Comparison of ENCODE assay signal across 8 cellular contexts in the genomic region with DNA sequence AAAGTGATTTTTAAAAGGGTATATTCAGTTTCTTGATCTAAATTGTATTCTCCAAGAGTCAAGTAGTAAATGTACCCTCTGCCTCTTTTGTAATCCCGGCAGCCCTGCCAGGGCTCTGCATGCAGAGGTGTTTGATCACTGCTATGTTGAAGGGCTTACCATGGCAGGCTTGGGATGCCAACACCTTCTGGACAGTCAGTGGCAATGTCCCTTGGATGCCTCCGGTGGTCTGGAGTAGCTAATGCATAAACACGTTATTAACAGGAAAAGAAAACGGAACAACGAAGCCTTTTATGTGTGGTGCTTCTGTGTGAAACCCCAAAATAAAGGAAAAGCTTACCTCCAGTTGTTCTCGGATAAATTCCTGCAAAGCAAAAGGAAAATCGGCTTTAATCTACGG. TPM values are rescaled to one million over a fixed set of nuclear protein-coding genes. Genes with fewer than 3 reads are reported as not detected.
DNase-seq lines count a peak whose midpoint lies in the region; ATAC-seq and TF ChIP-seq lines count a peak whose summit lies in the region.

No MANE protein-coding gene starts in this region.

- H3K9me3 ChIP-seq in HCT116 (ENCODE audit: control insufficient read depth in 1 of 2, insufficient read depth in 1 of 2, low read depth in 1 of 2, low read length in 2 of 2) (no peaks in the 10 kb centered on the region), adrenal gland (replicated peaks in 1 of 3) (no peaks in the 10 kb centered on the region)

- RAD21 ChIA-PET in HCT116 (lab: Charles Lee; ENCODE audit: low non-redundant PET in 1 of 2, low total read pairs in 2 of 2, uncharacterized antibody in 2 of 2, unreplicated experiment in 2 of 2), result interaction anchor here in 1 of 2 experiments (1.0 kb wide), 1 partner anchor 66 kb away, joined by 3 read pairs; no protein-coding TSS in a partner anchor

- no peak overlapping the region for H2AFZ ChIP-seq in HCT116 (ENCODE audit: low read depth, low read length, poor library complexity, severe bottlenecking)

- POLR2A ChIA-PET in HCT116 (lab: Charles Lee), result no interaction called here

- TF ChIP-seq RAD21 in HCT116 (IDR thresholded peaks at IDR 0.05; ENCODE audit: low read depth), result no peak

- no peaks in the 10 kb centered on the region for H4K20me1 ChIP-seq in HCT116 (ENCODE audit: insufficient read depth)

- DNase-seq in CD1c-positive myeloid dendritic cell (ENCODE audit: extremely low spot score) (peak; percentile 12), HCT116 (ENCODE audit: low read depth, low spot score) (no peak), adrenal gland (peak in 4 of 7 donors; percentile 24 to 66 (median 30)), iPS-NIHi7 (ENCODE audit: extremely low spot score) (peak; percentile 61), NCI-H187 treated with DMSO at 0.1 percent for 48 hours (lab: John Stamatoyannopoulos, UW) (no peak), substantia nigra (lab: John Stamatoyannopoulos, UW) (no peak), epidermal melanocyte (ENCODE audit: insufficient read length, low spot score) (no peak)

- H3K27ac ChIP-seq in HCT116 (ENCODE audit: low read depth, low read length) (no peak overlapping the region), adrenal gland (peak overlapping the region in 1 of 5 donors; percentile 46), substantia nigra (ENCODE audit: low read depth, low read length, poor library complexity, severe bottlenecking) (no peak overlapping the region)

- H3K4me2 ChIP-seq in HCT116 (ENCODE audit: low read length), result no peak overlapping the region

- H3K4me1 ChIP-seq in HCT116 (ENCODE audit: control insufficient read depth in 1 of 2, insufficient read depth in 2 of 2, low read length in 2 of 2) (no peaks in the 10 kb centered on the region), adrenal gland (replicated peaks in 1 of 2) (peaks cover 0 to 14% of the 10 kb centered on the region in 2 donors)

- H3K79me2 ChIP-seq in HCT116 (ENCODE audit: insufficient read depth, low read length), result no peaks in the 10 kb centered on the region

- H3K9ac ChIP-seq in HCT116 (ENCODE audit: low read length), result no peak overlapping the region

- ATAC-seq in HCT116, result peak; percentile 93
- ATAC-seq in activated CD4-positive, CD25-positive, alpha-beta regulatory T cell treated with anti-CD3 and anti-CD28 coated beads, Interleukin-2, amount 50 U/mL, for 24 hours, result no peak

- H3K27me3 ChIP-seq in HCT116 (ENCODE audit: insufficient read depth, low read length) (no peaks in the 10 kb centered on the region), adrenal gland (no peaks in the 10 kb centered on the region)

- TF ChIP-seq CTCF in HCT116 (IDR thresholded peaks at IDR 0.05 in 2 of 3, conservative IDR thresholded peaks at IDR 0.05 in 1 of 3; ENCODE audit: borderline replicate concordance in 1 of 3, insufficient read depth in 1 of 3, low read depth in 2 of 3, low read length in 2 of 3) (peak; percentile 8 to 66 (median 65); a peak in 5 of 6 replicates), adrenal gland (IDR thresholded peaks at IDR 0.05) (peak in 4 of 6 experiments; percentile 11 to 39 (median 22))

- no peaks in the 10 kb centered on the region for H3K9me2 ChIP-seq in HCT116 (ENCODE audit: insufficient read depth)

- intact Hi-C loops in HCT116 (cut with micrococcal nuclease) (no loop called here), adrenal gland (cut with DNase I) (no loop called here)

- WGBS in adrenal gland, 4 donors, result 74 to 82% (median 75%) methylated on average over 8 of the region's 8 CpGs

- TF ChIP-seq POLR2A in HCT116 (IDR thresholded peaks at IDR 0.05; ENCODE audit: borderline replicate concordance, extremely low read depth, insufficient read depth, insufficient read length) (no peak), adrenal gland (IDR thresholded peaks at IDR 0.05) (no peak)

- H3K36me3 ChIP-seq in HCT116 (ENCODE audit: control insufficient read depth in 1 of 2, insufficient read depth in 2 of 2, low read length in 2 of 2) (peaks cover 11% of the 10 kb centered on the region in 2 experiments; a peak in 3 of 4 replicates), adrenal gland (replicated peaks in 1 of 2) (peaks cover 0 to 47% of the 10 kb centered on the region in 2 donors)

- BruUV-seq in HCT116 (replicated peaks; lab: Mats Ljungman, UMichigan), result no TSS peak

- CTCF ChIA-PET in HCT116 (lab: Charles Lee), result interaction anchor here (0.6 to 1.4 kb wide), 4 partner anchors 9 to 161 kb away, joined by 4 to 7 read pairs (median 5); no protein-coding TSS in a partner anchor

- H3K4me3 ChIP-seq in HCT116 (replicated peaks in 1 of 2; ENCODE audit: low read depth in 1 of 2, low read length in 2 of 2) (no peak overlapping the region), adrenal gland (no peak overlapping the region)

TF ChIP-seq in HCT116, 20 proteins besides CTCF, POLR2A, EP300 and RAD21:
- TF ChIP-seq SP1 (IDR thresholded peaks at IDR 0.05; ENCODE audit: low read depth) (no peak), CEBPB (IDR thresholded peaks at IDR 0.05; ENCODE audit: low read depth) (no peak)
- TF ChIP-seq, protein P1, sequence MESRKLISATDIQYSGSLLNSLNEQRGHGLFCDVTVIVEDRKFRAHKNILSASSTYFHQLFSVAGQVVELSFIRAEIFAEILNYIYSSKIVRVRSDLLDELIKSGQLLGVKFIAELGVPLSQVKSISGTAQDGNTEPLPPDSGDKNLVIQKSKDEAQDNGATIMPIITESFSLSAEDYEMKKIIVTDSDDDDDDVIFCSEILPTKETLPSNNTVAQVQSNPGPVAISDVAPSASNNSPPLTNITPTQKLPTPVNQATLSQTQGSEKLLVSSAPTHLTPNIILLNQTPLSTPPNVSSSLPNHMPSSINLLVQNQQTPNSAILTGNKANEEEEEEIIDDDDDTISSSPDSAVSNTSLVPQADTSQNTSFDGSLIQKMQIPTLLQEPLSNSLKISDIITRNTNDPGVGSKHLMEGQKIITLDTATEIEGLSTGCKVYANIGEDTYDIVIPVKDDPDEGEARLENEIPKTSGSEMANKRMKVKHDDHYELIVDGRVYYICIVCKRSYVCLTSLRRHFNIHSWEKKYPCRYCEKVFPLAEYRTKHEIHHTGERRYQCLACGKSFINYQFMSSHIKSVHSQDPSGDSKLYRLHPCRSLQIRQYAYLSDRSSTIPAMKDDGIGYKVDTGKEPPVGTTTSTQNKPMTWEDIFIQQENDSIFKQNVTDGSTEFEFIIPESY (IDR thresholded peaks at IDR 0.05; ENCODE audit: extremely low read depth, insufficient replicate concordance, low read length), result no peak

RNA-seq across cellular contexts. Expression of a gene that starts 19.9 kb away (rescaled TPM):
- total RNA-seq in HCT116 (2021; ENCODE audit: unreplicated experiment), result 54.8 TPM
- polyA plus RNA-seq in HCT116 (2012), result 63.1 and 66.7 TPM in 2 replicates
- 10 to 100 TPM; 20.6 to 90.9 (median 51.6) TPM for total RNA-seq in adrenal gland
- polyA plus RNA-seq in adrenal gland, result 10 to 100 TPM; 23.4 to 90.2 (median 32.8) TPM

RNA-seq across cellular contexts. Expression of a gene that starts 28.6 kb away (rescaled TPM):
- total RNA-seq in HCT116 (2021; ENCODE audit: unreplicated experiment) (14.7 TPM), adrenal gland (10 to 100 TPM; 22.2 to 51.4 (median 27.5) TPM)
- 7.2 and 10.9 TPM in 2 replicates for polyA plus RNA-seq in HCT116 (2012)
- 10 to 100 TPM; 25.6 to 47.9 (median 46.8) TPM for polyA plus RNA-seq in adrenal gland

RNA-seq across cellular contexts. Expression of a gene that starts 41.2 kb away (rescaled TPM):
- total RNA-seq in HCT116 (2021; ENCODE audit: unreplicated experiment) (30.7 TPM), adrenal gland (10 to 100 TPM; 11.5 to 36.5 (median 17.8) TPM)
- polyA plus RNA-seq in HCT116 (2012), result 40.9 and 50.7 TPM in 2 replicates
- 10 to 100 TPM; 23.2 to 73.0 (median 66.8) TPM for polyA plus RNA-seq in adrenal gland

RNA-seq across cellular contexts. Expression of a gene that starts 46.8 kb away (rescaled TPM):
- total RNA-seq in HCT116 (2021; ENCODE audit: unreplicated experiment) (0.98 TPM), adrenal gland (1 to 10 TPM; 1.9 to 9.5 (median 5.6) TPM)
- polyA plus RNA-seq in HCT116 (2012), result 0.36 and 0.77 TPM in 2 replicates
- polyA plus RNA-seq in adrenal gland, result 10 to 100 TPM in 1 of 3 donors, 1 to 10 TPM in 2; 6.1 to 12.1 (median 6.8) TPM

Comparison
In these comparisons a context has a peak if more than half of its experiments do, and no peak if none do; other contexts are left out.
1. DNase-seq: peak in CD1c-positive myeloid dendritic cell (single experiment), adrenal gland (4 of 7) and iPS-NIHi7 (single experiment); none in HCT116 (single experiment), NCI-H187 treated with DMSO at 0.1 percent for 48 hours (single experiment), substantia nigra (0 of 49) and epidermal melanocyte (single experiment).